In the genomic region with DNA sequence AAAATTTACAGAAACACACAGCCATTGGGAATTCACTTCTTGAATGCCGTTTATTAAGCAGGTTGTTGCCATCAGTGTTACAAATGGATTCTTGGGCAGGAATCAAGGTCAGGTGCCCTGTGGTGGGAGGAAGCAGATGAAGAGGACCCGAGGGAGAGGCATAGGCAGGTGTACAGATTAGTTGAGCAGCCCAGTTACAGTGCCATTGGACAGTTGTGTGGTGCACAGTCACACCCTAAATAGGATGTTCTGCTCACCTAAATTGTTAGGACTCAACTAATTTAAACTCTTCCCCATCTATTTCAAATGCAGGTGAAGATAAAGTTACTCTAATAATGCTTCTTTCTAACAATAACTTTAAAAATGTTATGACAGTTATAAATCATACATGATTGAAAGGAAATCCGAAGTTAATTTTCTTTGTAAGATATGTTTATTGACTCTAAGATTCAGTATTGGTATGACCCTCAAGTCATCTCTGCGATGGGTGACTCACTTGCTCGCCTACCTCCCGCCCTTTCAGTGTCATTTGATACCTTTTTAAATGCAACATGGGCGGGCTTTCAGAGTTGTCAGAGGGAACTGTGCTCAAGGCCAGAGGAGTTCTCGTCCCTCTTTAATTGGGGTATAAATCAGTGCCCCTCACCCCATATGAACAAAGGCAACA, we compare ENCODE assay signal across 11 cellular contexts. TPM values are rescaled to one million over a fixed set of nuclear protein-coding genes. Genes with fewer than 3 reads are reported as not detected.
DNase-seq lines count a peak whose midpoint lies in the region; ATAC-seq and TF ChIP-seq lines count a peak whose summit lies in the region.
"Had no signal": no experiment of that assay in that cellular context is flagged by ENCODE, and none has a peak within 500 bp of the region (broad histone marks: within the 10 kb centered on the region; RNA-seq: fewer than 3 reads in every experiment).

No MANE protein-coding gene starts in this region.

- BruUV-seq in MCF 10A (replicated peaks; lab: Mats Ljungman, UMichigan) (no TSS peak), mammary epithelial cell (replicated peaks; lab: Mats Ljungman, UMichigan) (no TSS peak)

- no peak overlapping the region for H2AFZ ChIP-seq in mammary epithelial cell (ENCODE audit: low read depth, low read length)

- H3K9me3 Mint-ChIP-seq in MCF 10A (ENCODE audit: unreplicated experiment) (no peaks in the 10 kb centered on the region), WTC11 (no peaks in the 10 kb centered on the region), type B pancreatic cell (no peaks in the 10 kb centered on the region)

- H3K9me3 ChIP-seq in mammary epithelial cell (replicated peaks; ENCODE audit: insufficient read depth, low read length) (no peaks in the 10 kb centered on the region), thyroid gland (no peaks in the 10 kb centered on the region)
- H3K9me3 ChIP-seq: ovary had no signal

- POLR2A ChIA-PET in MCF 10A (lab: Yijun Ruan, JAX), result no interaction called here
- POLR2A ChIA-PET in WTC11 (lab: Charles Lee), result interaction anchor here (1.3 kb wide), 1 partner anchor 34 kb away, joined by 3 read pairs; no protein-coding TSS in a partner anchor

- 76% methylated on average over 8 of the region's 8 CpGs for WGBS in mammary epithelial cell (ENCODE audit: low coverage, missing lambda C conversion rate)
- 75 to 78% methylated on average over 8 of the region's 8 CpGs for WGBS in thyroid gland, 2 donors

- H3K4me1 Mint-ChIP-seq in MCF 10A (ENCODE audit: insufficient read depth, unreplicated experiment) (peaks cover 22% of the 10 kb centered on the region), WTC11 (peaks cover 54% of the 10 kb centered on the region), type B pancreatic cell (ENCODE audit: unreplicated experiment) (peaks cover 55% of the 10 kb centered on the region)

- H3K4me2 ChIP-seq in mammary epithelial cell (ENCODE audit: insufficient read depth, low read depth, low read length), result no peak overlapping the region

- no peak for TF ChIP-seq POLR2A in thyroid gland (IDR thresholded peaks at IDR 0.05)

- H3K36me3 Mint-ChIP-seq in MCF 10A (ENCODE audit: insufficient read depth, unreplicated experiment) (peaks cover 17% of the 10 kb centered on the region), WTC11 (peaks cover 10% of the 10 kb centered on the region), type B pancreatic cell (peaks cover 15% of the 10 kb centered on the region)

- no peak overlapping the region for H3K27ac Mint-ChIP-seq in MCF 10A (ENCODE audit: low read depth, unreplicated experiment)
- peak overlapping the region; percentile 90 for H3K27ac Mint-ChIP-seq in WTC11
- H3K27ac Mint-ChIP-seq in type B pancreatic cell, result peak overlapping the region; percentile 73

- H3K4me3 ChIP-seq in mammary epithelial cell (replicated peaks in 1 of 3; ENCODE audit: insufficient read depth in 1 of 3, low read depth in 2 of 3, low read length in 3 of 3), result no peak overlapping the region
- H3K4me3 ChIP-seq in thyroid gland (replicated peaks in 1 of 3), result no peak overlapping the region
- H3K4me3 ChIP-seq: ovary had no signal

- H3K36me3 ChIP-seq in mammary epithelial cell (ENCODE audit: insufficient read depth, low read length) (peaks cover 7% of the 10 kb centered on the region), thyroid gland (no peaks in the 10 kb centered on the region)
- H3K36me3 ChIP-seq: ovary had no signal

- H3K27me3 ChIP-seq in mammary epithelial cell (ENCODE audit: insufficient read depth, low read length) (no peaks in the 10 kb centered on the region), thyroid gland (no peaks in the 10 kb centered on the region)
- H3K27me3 ChIP-seq: ovary had no signal

- H3K4me3 Mint-ChIP-seq in MCF 10A (ENCODE audit: unreplicated experiment) (no peak overlapping the region), WTC11 (peak overlapping the region; percentile 14), type B pancreatic cell (peak overlapping the region; percentile 61)

- no peaks in the 10 kb centered on the region for H4K20me1 ChIP-seq in mammary epithelial cell (ENCODE audit: insufficient read depth, low read length)

- no peaks in the 10 kb centered on the region for H3K27me3 Mint-ChIP-seq in MCF 10A (ENCODE audit: insufficient read depth, unreplicated experiment)
- no peaks in the 10 kb centered on the region for H3K27me3 Mint-ChIP-seq in WTC11 (ENCODE audit: low read depth)
- H3K27me3 Mint-ChIP-seq in type B pancreatic cell, result no peaks in the 10 kb centered on the region

- intact Hi-C loops in MCF 10A (cut with micrococcal nuclease) (no loop called here), mammary epithelial cell (cut with micrococcal nuclease) (no loop called here), thyroid gland (cut with DNase I) (no loop called here)

- H3K79me2 ChIP-seq in mammary epithelial cell (ENCODE audit: insufficient read depth, low read length), result peaks cover 96% of the 10 kb centered on the region

- CTCF ChIA-PET in MCF 10A (lab: Yijun Ruan, JAX) (interaction anchor here (0.6 to 4.3 kb wide), 3 partner anchors 51 to 257 kb away, joined by 3 to 42 read pairs (median 3); no protein-coding TSS in a partner anchor), mammary epithelial cell (lab: Charles Lee; ENCODE audit: low non-redundant PET) (no interaction called here), WTC11 (lab: Charles Lee) (no interaction called here)

- no peak overlapping the region for H3K9ac ChIP-seq in mammary epithelial cell (ENCODE audit: insufficient read depth, low read length)

- peak; percentile 81 for DNase-seq in MCF 10A (ENCODE audit: unreplicated experiment)
- DNase-seq in mammary epithelial cell, result no peak
- DNase-seq in WTC11 (ENCODE audit: low spot score), result peak; percentile 30
- peak; percentile 49 for DNase-seq in iPS-NIHi7 (ENCODE audit: extremely low spot score)
- DNase-seq in type B pancreatic cell (ENCODE audit: extremely low spot score, unreplicated experiment), result no peak
- DNase-seq in stimulated activated CD4-positive, alpha-beta T cell treated with anti-CD3 and anti-CD28 coated beads, Interleukin-12 subunit alpha, Interleukin-12 subunit beta, amount 100 ng/mL, for 4 hours, result no peak
- no peak for DNase-seq in NOMO-1 treated with DMSO at 0.1 percent for 48 hours (lab: John Stamatoyannopoulos, UW; ENCODE audit: unreplicated experiment)
- no peak for DNase-seq in thyroid gland
- DNase-seq: NCI-H526; stimulated activated naive CD4-positive, alpha-beta T cell treated with Interleukin-2 at 50 U/mL for 16 hours had no signal

- no peak for TF ChIP-seq CTCF in MCF 10A (IDR thresholded peaks at IDR 0.05; ENCODE audit: unreplicated experiment)
- TF ChIP-seq CTCF in mammary epithelial cell (conservative IDR thresholded peaks at IDR 0.05 in 1 of 2, IDR thresholded peaks at IDR 0.05 in 1 of 2; ENCODE audit: extremely low read depth in 1 of 2, insufficient read depth in 1 of 2, low read depth in 1 of 2, low read length in 2 of 2), result no peak
- no peak for TF ChIP-seq CTCF in WTC11 (IDR thresholded peaks at IDR 0.05)
- no peak for TF ChIP-seq CTCF in type B pancreatic cell (conservative IDR thresholded peaks at IDR 0.05)
- TF ChIP-seq CTCF in thyroid gland (IDR thresholded peaks at IDR 0.05), result no peak

- H3K27ac ChIP-seq in mammary epithelial cell (ENCODE audit: insufficient read depth, low read depth, low read length) (no peak overlapping the region), thyroid gland (peak overlapping the region in 1 of 3 donors; percentile 19)

- dilution Hi-C loops in mammary epithelial cell (cut with HindIII; ENCODE audit: low sequenced_read_pairs), result no loop called here

- in situ Hi-C loops in mammary epithelial cell (cut with MboI; ENCODE audit: low sequenced_read_pairs in 2 of 2), result loop anchor here in 1 of 2 donors (25.0 kb wide), 1 partner anchor 118 kb away; a partner anchor contains a TSS

- H3K4me1 ChIP-seq in mammary epithelial cell (ENCODE audit: insufficient read depth, low read length) (peaks cover 7% of the 10 kb centered on the region), thyroid gland (peaks cover under 1 to 8% of the 10 kb centered on the region in 2 donors)

- ATAC-seq in WTC11, result peak; percentile 89

TF ChIP-seq in WTC11, 78 proteins besides CTCF, POLR2A, EP300 and RAD21:
- TF ChIP-seq, protein P1, sequence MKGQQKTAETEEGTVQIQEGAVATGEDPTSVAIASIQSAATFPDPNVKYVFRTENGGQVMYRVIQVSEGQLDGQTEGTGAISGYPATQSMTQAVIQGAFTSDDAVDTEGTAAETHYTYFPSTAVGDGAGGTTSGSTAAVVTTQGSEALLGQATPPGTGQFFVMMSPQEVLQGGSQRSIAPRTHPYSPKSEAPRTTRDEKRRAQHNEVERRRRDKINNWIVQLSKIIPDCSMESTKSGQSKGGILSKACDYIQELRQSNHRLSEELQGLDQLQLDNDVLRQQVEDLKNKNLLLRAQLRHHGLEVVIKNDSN (CRISPR knock-in tag; IDR thresholded peaks at IDR 0.05), result 0 out of 2 replicates have a peak, but pooled peaks have one; percentile 14
- TF ChIP-seq, protein P2, sequence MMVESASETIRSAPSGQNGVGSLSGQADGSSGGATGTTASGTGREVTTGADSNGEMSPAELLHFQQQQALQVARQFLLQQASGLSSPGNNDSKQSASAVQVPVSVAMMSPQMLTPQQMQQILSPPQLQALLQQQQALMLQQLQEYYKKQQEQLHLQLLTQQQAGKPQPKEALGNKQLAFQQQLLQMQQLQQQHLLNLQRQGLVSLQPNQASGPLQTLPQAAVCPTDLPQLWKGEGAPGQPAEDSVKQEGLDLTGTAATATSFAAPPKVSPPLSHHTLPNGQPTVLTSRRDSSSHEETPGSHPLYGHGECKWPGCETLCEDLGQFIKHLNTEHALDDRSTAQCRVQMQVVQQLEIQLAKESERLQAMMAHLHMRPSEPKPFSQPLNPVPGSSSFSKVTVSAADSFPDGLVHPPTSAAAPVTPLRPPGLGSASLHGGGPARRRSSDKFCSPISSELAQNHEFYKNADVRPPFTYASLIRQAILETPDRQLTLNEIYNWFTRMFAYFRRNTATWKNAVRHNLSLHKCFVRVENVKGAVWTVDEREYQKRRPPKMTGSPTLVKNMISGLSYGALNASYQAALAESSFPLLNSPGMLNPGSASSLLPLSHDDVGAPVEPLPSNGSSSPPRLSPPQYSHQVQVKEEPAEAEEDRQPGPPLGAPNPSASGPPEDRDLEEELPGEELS (CRISPR knock-in tag; IDR thresholded peaks at IDR 0.05), result no peak

RNA-seq across cellular contexts. Expression of a gene that starts 35.0 kb away (rescaled TPM):
- total RNA-seq in MCF 10A (2022) (66.0 and 86.5 TPM in 2 replicates), mammary epithelial cell (100 to 1,000 TPM; 116 to 175 TPM), WTC11 (2021) (66.3 to 78.3 TPM (median 71.2 TPM) in 3 replicates), type B pancreatic cell (ENCODE audit: low replicate concordance) (16.7 and 80.5 TPM in 2 replicates), thyroid gland (10 to 100 TPM; 22.2 to 32.8 (median 30.5) TPM)
- 66.9 TPM for polyA plus RNA-seq in mammary epithelial cell
- 137 TPM for polyA minus RNA-seq in mammary epithelial cell

RNA-seq across cellular contexts. Expression of a gene that starts 55.4 kb away (rescaled TPM):
- total RNA-seq in MCF 10A (2022) (not detected in 2 replicates), mammary epithelial cell (under 1 TPM; 0.66 to 0.67 TPM), WTC11 (2021) (0.21 to 1.4 TPM (median 0.44 TPM) in 3 replicates), type B pancreatic cell (ENCODE audit: low replicate concordance) (0.99 and 1.6 TPM in 2 replicates), thyroid gland (1 to 10 TPM; 1.3 to 2.9 (median 2.3) TPM)
- polyA plus RNA-seq in mammary epithelial cell, result 0.61 TPM
- not detected for polyA minus RNA-seq in mammary epithelial cell

Comparison
In these comparisons a context has a peak if more than half of its experiments do, and no peak if none do; other contexts are left out.
1. DNase-seq: peak in MCF 10A (single experiment), WTC11 (single experiment) and iPS-NIHi7 (single experiment); none in mammary epithelial cell (single experiment), type B pancreatic cell (single experiment), stimulated activated CD4-positive, alpha-beta T cell treated with anti-CD3 and anti-CD28 coated beads, Interleukin-12 subunit alpha, Interleukin-12 subunit beta, amount 100 ng/mL, for 4 hours (single experiment), NOMO-1 treated with DMSO at 0.1 percent for 48 hours (single experiment) and thyroid gland (0 of 2).